Comparison of ENCODE assay signal across 6 cellular contexts in genomic region chr3:13185737-13186136, GRCh38.
"Had no signal": no experiment of that assay in that cellular context is flagged by ENCODE, and none has a peak within 500 bp of the region (broad histone marks: within the 10 kb centered on the region; RNA-seq: fewer than 3 reads in every experiment).

No MANE protein-coding gene starts in this region.

- H2AFZ ChIP-seq: GM23248 had no signal

- DNase-seq: GM23248, GOT3, H9, HCEC 1CT, IMR-90, KBM-7 had no signal

- H3K4me3 ChIP-seq: GM23248 had no signal

- H3K27ac ChIP-seq: GM23248 had no signal

- H3K9ac ChIP-seq: GM23248 had no signal
